In genomic region chr13:27020415-27020814, GRCh38 we compare ENCODE assay signal across 1 cellular context.
TF ChIP-seq lines count a peak whose summit lies in the region.

No MANE protein-coding gene starts in this region.

TF ChIP-seq in GM23338, 12 proteins besides CTCF, POLR2A, EP300 and RAD21 (continued from another document):
- TF ChIP-seq ZNF462 (CRISPR knock-in tag; IDR thresholded peaks at IDR 0.05): no peak
- no peak for TF ChIP-seq POLR2AphosphoS5 (IDR thresholded peaks at IDR 0.05; ENCODE audit: low read depth)
- no peak for TF ChIP-seq ETS1 (IDR thresholded peaks at IDR 0.05)
- no peak for TF ChIP-seq ZNF114 (CRISPR knock-in tag; IDR thresholded peaks at IDR 0.05)
- no peak for TF ChIP-seq EZH2 (IDR thresholded peaks at IDR 0.05; ENCODE audit: low read depth, unreplicated experiment)
